Comparison of ENCODE assay signal across 1 cellular context in the genomic region with DNA sequence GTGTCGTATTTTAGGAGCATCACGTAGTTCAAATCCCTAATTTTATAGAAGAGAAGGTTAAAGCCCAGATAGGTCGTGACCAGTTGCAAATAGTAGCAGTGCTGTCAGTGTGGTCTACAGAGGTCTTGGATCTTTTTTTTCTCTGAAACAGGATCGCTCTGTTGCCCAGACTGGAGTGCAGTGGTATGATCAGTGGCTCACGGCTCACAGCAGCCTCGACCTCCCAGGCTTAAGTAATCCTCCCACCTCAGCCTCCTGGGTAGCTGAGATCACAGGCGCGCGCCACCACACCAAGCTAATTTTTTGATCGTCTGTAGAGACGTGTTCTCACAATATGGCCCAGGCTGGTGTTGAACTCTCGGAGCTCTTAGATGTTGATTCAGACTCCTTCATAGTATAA.
TF ChIP-seq lines count a peak whose summit lies in the region.

No MANE protein-coding gene starts in this region.

TF ChIP-seq in K562, 482 proteins besides CTCF, POLR2A, EP300 and RAD21 (continued from another document):
- TF ChIP-seq, protein P1, sequence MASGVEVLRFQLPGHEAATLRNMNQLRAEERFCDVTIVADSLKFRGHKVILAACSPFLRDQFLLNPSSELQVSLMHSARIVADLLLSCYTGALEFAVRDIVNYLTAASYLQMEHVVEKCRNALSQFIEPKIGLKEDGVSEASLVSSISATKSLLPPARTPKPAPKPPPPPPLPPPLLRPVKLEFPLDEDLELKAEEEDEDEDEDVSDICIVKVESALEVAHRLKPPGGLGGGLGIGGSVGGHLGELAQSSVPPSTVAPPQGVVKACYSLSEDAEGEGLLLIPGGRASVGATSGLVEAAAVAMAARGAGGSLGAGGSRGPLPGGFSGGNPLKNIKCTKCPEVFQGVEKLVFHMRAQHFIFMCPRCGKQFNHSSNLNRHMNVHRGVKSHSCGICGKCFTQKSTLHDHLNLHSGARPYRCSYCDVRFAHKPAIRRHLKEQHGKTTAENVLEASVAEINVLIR (CRISPR knock-in tag; IDR thresholded peaks at IDR 0.05), result no peak
- no peak for TF ChIP-seq SMARCA4 (IDR thresholded peaks at IDR 0.05)
- TF ChIP-seq PRPF4 (IDR thresholded peaks at IDR 0.05; ENCODE audit: insufficient read depth, low read depth, low read length, poor library complexity, severe bottlenecking), result no peak
- TF ChIP-seq ZC3H4 (CRISPR knock-in tag; IDR thresholded peaks at IDR 0.05; ENCODE audit: borderline replicate concordance), result no peak
- TF ChIP-seq, protein P2, sequence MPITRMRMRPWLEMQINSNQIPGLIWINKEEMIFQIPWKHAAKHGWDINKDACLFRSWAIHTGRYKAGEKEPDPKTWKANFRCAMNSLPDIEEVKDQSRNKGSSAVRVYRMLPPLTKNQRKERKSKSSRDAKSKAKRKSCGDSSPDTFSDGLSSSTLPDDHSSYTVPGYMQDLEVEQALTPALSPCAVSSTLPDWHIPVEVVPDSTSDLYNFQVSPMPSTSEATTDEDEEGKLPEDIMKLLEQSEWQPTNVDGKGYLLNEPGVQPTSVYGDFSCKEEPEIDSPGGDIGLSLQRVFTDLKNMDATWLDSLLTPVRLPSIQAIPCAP (CRISPR knock-in tag; IDR thresholded peaks at IDR 0.05; ENCODE audit: borderline replicate concordance), result no peak
- TF ChIP-seq GTF2E2 (tag; IDR thresholded peaks at IDR 0.05), result no peak
- TF ChIP-seq ZBTB7A (IDR thresholded peaks at IDR 0.05; ENCODE audit: borderline replicate concordance, control insufficient read depth, low read depth, low read length), result no peak
- TF ChIP-seq, protein P3, sequence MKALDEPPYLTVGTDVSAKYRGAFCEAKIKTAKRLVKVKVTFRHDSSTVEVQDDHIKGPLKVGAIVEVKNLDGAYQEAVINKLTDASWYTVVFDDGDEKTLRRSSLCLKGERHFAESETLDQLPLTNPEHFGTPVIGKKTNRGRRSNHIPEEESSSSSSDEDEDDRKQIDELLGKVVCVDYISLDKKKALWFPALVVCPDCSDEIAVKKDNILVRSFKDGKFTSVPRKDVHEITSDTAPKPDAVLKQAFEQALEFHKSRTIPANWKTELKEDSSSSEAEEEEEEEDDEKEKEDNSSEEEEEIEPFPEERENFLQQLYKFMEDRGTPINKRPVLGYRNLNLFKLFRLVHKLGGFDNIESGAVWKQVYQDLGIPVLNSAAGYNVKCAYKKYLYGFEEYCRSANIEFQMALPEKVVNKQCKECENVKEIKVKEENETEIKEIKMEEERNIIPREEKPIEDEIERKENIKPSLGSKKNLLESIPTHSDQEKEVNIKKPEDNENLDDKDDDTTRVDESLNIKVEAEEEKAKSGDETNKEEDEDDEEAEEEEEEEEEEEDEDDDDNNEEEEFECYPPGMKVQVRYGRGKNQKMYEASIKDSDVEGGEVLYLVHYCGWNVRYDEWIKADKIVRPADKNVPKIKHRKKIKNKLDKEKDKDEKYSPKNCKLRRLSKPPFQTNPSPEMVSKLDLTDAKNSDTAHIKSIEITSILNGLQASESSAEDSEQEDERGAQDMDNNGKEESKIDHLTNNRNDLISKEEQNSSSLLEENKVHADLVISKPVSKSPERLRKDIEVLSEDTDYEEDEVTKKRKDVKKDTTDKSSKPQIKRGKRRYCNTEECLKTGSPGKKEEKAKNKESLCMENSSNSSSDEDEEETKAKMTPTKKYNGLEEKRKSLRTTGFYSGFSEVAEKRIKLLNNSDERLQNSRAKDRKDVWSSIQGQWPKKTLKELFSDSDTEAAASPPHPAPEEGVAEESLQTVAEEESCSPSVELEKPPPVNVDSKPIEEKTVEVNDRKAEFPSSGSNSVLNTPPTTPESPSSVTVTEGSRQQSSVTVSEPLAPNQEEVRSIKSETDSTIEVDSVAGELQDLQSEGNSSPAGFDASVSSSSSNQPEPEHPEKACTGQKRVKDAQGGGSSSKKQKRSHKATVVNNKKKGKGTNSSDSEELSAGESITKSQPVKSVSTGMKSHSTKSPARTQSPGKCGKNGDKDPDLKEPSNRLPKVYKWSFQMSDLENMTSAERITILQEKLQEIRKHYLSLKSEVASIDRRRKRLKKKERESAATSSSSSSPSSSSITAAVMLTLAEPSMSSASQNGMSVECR (CRISPR knock-in tag; IDR thresholded peaks at IDR 0.05), result no peak
